24 cellular contexts compared by ENCODE assay signal in the genomic region with DNA sequence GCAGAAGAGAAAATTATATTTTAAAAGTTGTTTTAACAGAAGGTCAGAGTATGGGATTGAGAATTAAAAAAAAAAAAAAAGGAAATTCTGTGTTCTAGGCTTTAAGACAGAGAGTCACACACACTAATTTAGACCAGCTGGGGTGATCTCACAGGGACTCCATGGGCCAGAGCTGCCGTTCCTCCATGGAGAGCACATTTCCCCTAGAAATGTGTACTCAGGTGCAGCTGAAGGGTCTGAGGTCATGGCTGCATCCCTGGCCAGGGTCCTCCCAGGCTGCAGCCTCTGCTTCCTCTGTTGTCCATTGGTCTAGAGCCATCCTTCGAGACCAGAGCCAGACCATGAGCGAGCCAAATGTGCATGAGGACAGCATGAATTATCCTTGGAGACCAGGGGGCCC.
DNase-seq lines count a peak whose midpoint lies in the region; ATAC-seq and TF ChIP-seq lines count a peak whose summit lies in the region.
"Had no signal": no experiment of that assay in that cellular context is flagged by ENCODE, and none has a peak within 500 bp of the region (broad histone marks: within the 10 kb centered on the region; RNA-seq: fewer than 3 reads in every experiment).

No MANE protein-coding gene starts in this region.

- H3K4me3 Mint-ChIP-seq in endodermal cell: peak overlapping the region; percentile 30
- no peak overlapping the region for H3K4me3 Mint-ChIP-seq in activated T-helper 1 cell treated with anti-CD3 and anti-CD28 coated beads, Interleukin-12 subunit alpha, Interleukin-12 subunit beta, Interleukin-2, Interleukin-4 antibody, amounts not matched to agents 30 ng/mL and 10 ng/mL and 1 ng/mL, durations not matched to agents 14 hours and 24 hours and 36 hours
- H3K4me3 Mint-ChIP-seq: dendritic cell treated with granulocyte-macrophage colony-stimulating factor and Interleukin-4, amounts not matched to agents 40 ng/mL and 50 ng/mL, for 4 days; H9; naive thymus-derived CD8-positive, alpha-beta T cell had no signal

- no peak overlapping the region for H2BK120ac ChIP-seq in neuronal stem cell (ENCODE audit: low read depth, low read length)

- no peak overlapping the region for H3K4ac ChIP-seq in neuronal stem cell (ENCODE audit: low read length)

- H2AFZ ChIP-seq in neuronal stem cell (ENCODE audit: low read length): peak overlapping the region; percentile 27

- H4K8ac ChIP-seq in neuronal stem cell (ENCODE audit: low read depth, low read length): no peak overlapping the region

- H3K27ac ChIP-seq in endodermal cell (ENCODE audit: low read depth, low read length) (peak overlapping the region; percentile 51), neuronal stem cell (replicated peaks; ENCODE audit: low read length) (peak overlapping the region; percentile 17)
- H3K27ac ChIP-seq: cardiac muscle cell, prostate gland, upper lobe of left lung had no signal

- peak overlapping the region; percentile 61 for H3K18ac ChIP-seq in neuronal stem cell (ENCODE audit: low read length)

- no peak overlapping the region for H3K4me2 ChIP-seq in neuronal stem cell (ENCODE audit: insufficient read depth, low read length, poor library complexity, severe bottlenecking)
- H3K4me2 ChIP-seq: smooth muscle cell had no signal

- H3K79me1 ChIP-seq in neuronal stem cell (ENCODE audit: low read depth, low read length): no peaks in the 10 kb centered on the region

- no peaks in the 10 kb centered on the region for H3K27me3 Mint-ChIP-seq in endodermal cell (ENCODE audit: insufficient read depth)
- H3K27me3 Mint-ChIP-seq in activated T-helper 1 cell treated with anti-CD3 and anti-CD28 coated beads, Interleukin-12 subunit alpha, Interleukin-12 subunit beta, Interleukin-2, Interleukin-4 antibody, amounts not matched to agents 30 ng/mL and 10 ng/mL and 1 ng/mL, durations not matched to agents 14 hours and 24 hours and 36 hours (ENCODE audit: insufficient read depth): peaks cover 19% of the 10 kb centered on the region

- DNase-seq in COLO668 (lab: John Stamatoyannopoulos, UW; ENCODE audit: unreplicated experiment) (peak; percentile 22), NCI-H1092 (lab: John Stamatoyannopoulos, UW) (peak; percentile 29), endodermal cell (no peak), neuronal stem cell (ENCODE audit: low spot score) (no peak), occipital lobe (lab: John Stamatoyannopoulos, UW) (no peak)
- no peak for DNase-seq in activated T-helper 1 cell treated with anti-CD3 and anti-CD28 coated beads, Interleukin-12 subunit alpha, Interleukin-12 subunit beta, Interleukin-2, Interleukin-4 antibody, amounts not matched to agents 30 ng/mL and 10 ng/mL and 1 ng/mL, durations not matched to agents 14 hours and 24 hours and 36 hours (ENCODE audit: low spot score)
- DNase-seq: activated CD4-positive, alpha-beta T cell treated with anti-CD3 and anti-CD28 coated beads for 48 hours; activated CD8-positive, alpha-beta memory T cell treated with anti-CD3 and anti-CD28 coated beads, Interleukin-2, amount 50 U/mL, for 4 hours; activated effector memory CD4-positive, alpha-beta T cell treated with Interleukin-2 at 50 U/mL for 16 hours; DND-41; H9; KG1; naive thymus-derived CD8-positive, alpha-beta T cell; NCI-H526; stimulated activated CD4-positive, alpha-beta T cell treated with anti-CD3 and anti-CD28 coated beads, Interleukin-2, amount 100 ng/mL, for 48 hours; stimulated activated naive CD8-positive, alpha-beta T cell treated with anti-CD3 and anti-CD28 coated beads, Interleukin-15, Interleukin-2, amounts not matched to agents 100 U/mL and 50 U/mL, for 24 hours; T-helper 1 cell; upper lobe of left lung had no signal

- H3K4me3 ChIP-seq in endodermal cell (ENCODE audit: low read length): no peak overlapping the region
- H3K4me3 ChIP-seq in neuronal stem cell (ENCODE audit: low read length in 2 of 2): no peak overlapping the region
- H3K4me3 ChIP-seq: cardiac muscle cell, prostate gland, smooth muscle cell, upper lobe of left lung had no signal

- peaks cover 44% of the 10 kb centered on the region for H3K4me1 Mint-ChIP-seq in endodermal cell
- no peaks in the 10 kb centered on the region for H3K4me1 Mint-ChIP-seq in activated T-helper 1 cell treated with anti-CD3 and anti-CD28 coated beads, Interleukin-12 subunit alpha, Interleukin-12 subunit beta, Interleukin-2, Interleukin-4 antibody, amounts not matched to agents 30 ng/mL and 10 ng/mL and 1 ng/mL, durations not matched to agents 14 hours and 24 hours and 36 hours (ENCODE audit: low read depth)

- H2BK5ac ChIP-seq in neuronal stem cell (ENCODE audit: low read length): no peak overlapping the region

- no peak overlapping the region for H2BK12ac ChIP-seq in neuronal stem cell (ENCODE audit: low read length)

- intact Hi-C loops in activated T-helper 1 cell treated with anti-CD3 and anti-CD28 coated beads, Interleukin-12 subunit alpha, Interleukin-12 subunit beta, Interleukin-2, Interleukin-4 antibody, amounts not matched to agents 30 ng/mL and 10 ng/mL and 1 ng/mL, durations not matched to agents 14 hours and 24 hours and 36 hours (cut with micrococcal nuclease): loop anchor here (1.0 kb wide), 1 partner anchor 34 kb away; no protein-coding TSS in a partner anchor

- no peak overlapping the region for H3K9ac ChIP-seq in endodermal cell (ENCODE audit: extremely low read depth, low read length, poor library complexity, severe bottlenecking)
- no peak overlapping the region for H3K9ac ChIP-seq in neuronal stem cell (ENCODE audit: low read depth, low read length, poor library complexity)

- TF ChIP-seq CTCF in endodermal cell (conservative IDR thresholded peaks at IDR 0.05): no peak

- H2AK5ac ChIP-seq in neuronal stem cell (ENCODE audit: low read depth, low read length): peak overlapping the region; percentile 22

- H3K9me3 ChIP-seq in endodermal cell (ENCODE audit: control insufficient read depth, low read length) (no peaks in the 10 kb centered on the region), neuronal stem cell (replicated peaks in 1 of 2; ENCODE audit: control insufficient read depth in 2 of 2, insufficient read depth in 1 of 2, low read depth in 1 of 2, low read length in 2 of 2) (no peaks in the 10 kb centered on the region)
- H3K9me3 ChIP-seq: prostate gland, upper lobe of left lung had no signal

- H3K36me3 ChIP-seq in endodermal cell (ENCODE audit: control insufficient read depth, insufficient read depth, low read length) (no peaks in the 10 kb centered on the region), neuronal stem cell (replicated peaks in 1 of 2; ENCODE audit: control insufficient read depth in 2 of 2, insufficient read depth in 2 of 2, low read length in 2 of 2) (no peaks in the 10 kb centered on the region)
- H3K36me3 ChIP-seq: cardiac muscle cell, prostate gland, upper lobe of left lung had no signal

- H3K23ac ChIP-seq in neuronal stem cell (ENCODE audit: low read depth, low read length, poor library complexity): no peak overlapping the region

- H3K36me3 Mint-ChIP-seq in endodermal cell (ENCODE audit: low read depth): no peaks in the 10 kb centered on the region
- no peaks in the 10 kb centered on the region for H3K36me3 Mint-ChIP-seq in activated T-helper 1 cell treated with anti-CD3 and anti-CD28 coated beads, Interleukin-12 subunit alpha, Interleukin-12 subunit beta, Interleukin-2, Interleukin-4 antibody, amounts not matched to agents 30 ng/mL and 10 ng/mL and 1 ng/mL, durations not matched to agents 14 hours and 24 hours and 36 hours (ENCODE audit: low read depth)
- H3K36me3 Mint-ChIP-seq: naive thymus-derived CD8-positive, alpha-beta T cell had no signal

- H3K14ac ChIP-seq in neuronal stem cell (ENCODE audit: low read length): no peak overlapping the region

- 94 to 100% methylated on average over 3 of the region's 3 CpGs for WGBS in endodermal cell (ENCODE audit: insufficient coverage in 1 of 2, insufficient read length in 1 of 2), 2 experiments
- WGBS in neuronal stem cell (ENCODE audit: extremely low coverage in 2 of 2, insufficient read length in 2 of 2, insufficient replicate concordance in 1 of 2), 2 donors: no CpG with 5 or more reads among the region's 3 CpGs

- no peaks in the 10 kb centered on the region for H3K9me3 Mint-ChIP-seq in endodermal cell
- H3K9me3 Mint-ChIP-seq in activated T-helper 1 cell treated with anti-CD3 and anti-CD28 coated beads, Interleukin-12 subunit alpha, Interleukin-12 subunit beta, Interleukin-2, Interleukin-4 antibody, amounts not matched to agents 30 ng/mL and 10 ng/mL and 1 ng/mL, durations not matched to agents 14 hours and 24 hours and 36 hours: no peaks in the 10 kb centered on the region
- H3K9me3 Mint-ChIP-seq: dendritic cell treated with granulocyte-macrophage colony-stimulating factor and Interleukin-4, amounts not matched to agents 40 ng/mL and 50 ng/mL, for 4 days; H9; naive thymus-derived CD8-positive, alpha-beta T cell had no signal

- peak overlapping the region; percentile 83 for H3K27ac Mint-ChIP-seq in endodermal cell
- H3K27ac Mint-ChIP-seq in activated T-helper 1 cell treated with anti-CD3 and anti-CD28 coated beads, Interleukin-12 subunit alpha, Interleukin-12 subunit beta, Interleukin-2, Interleukin-4 antibody, amounts not matched to agents 30 ng/mL and 10 ng/mL and 1 ng/mL, durations not matched to agents 14 hours and 24 hours and 36 hours: no peak overlapping the region
- H3K27ac Mint-ChIP-seq: dendritic cell treated with granulocyte-macrophage colony-stimulating factor and Interleukin-4, amounts not matched to agents 40 ng/mL and 50 ng/mL, for 4 days; H9; naive thymus-derived CD8-positive, alpha-beta T cell had no signal

- H3K4me1 ChIP-seq in endodermal cell (ENCODE audit: control insufficient read depth, insufficient read depth, low read length) (peaks cover 10% of the 10 kb centered on the region), neuronal stem cell (ENCODE audit: control insufficient read depth in 2 of 2, insufficient read depth in 1 of 2, low read depth in 1 of 2, low read length in 2 of 2) (peaks cover 32 to 33% of the 10 kb centered on the region in 2 donors)
- H3K4me1 ChIP-seq: prostate gland, upper lobe of left lung had no signal

- H4K91ac ChIP-seq in neuronal stem cell (ENCODE audit: low read depth, low read length, poor library complexity): no peak overlapping the region

- H2BK15ac ChIP-seq in neuronal stem cell (ENCODE audit: low read length): no peak overlapping the region

- H3K27me3 ChIP-seq in endodermal cell (ENCODE audit: control insufficient read depth, insufficient read depth, low read length, poor library complexity, severe bottlenecking) (no peaks in the 10 kb centered on the region), neuronal stem cell (ENCODE audit: control insufficient read depth in 3 of 3, insufficient read depth in 3 of 3, low read depth in 1 of 3, low read length in 3 of 3) (no peaks in the 10 kb centered on the region)
- H3K27me3 ChIP-seq: cardiac muscle cell, upper lobe of left lung had no signal

- ATAC-seq in HG03432 (IDR thresholded peaks at IDR 0.05; ENCODE audit: unreplicated experiment): no peak
- no peak for ATAC-seq in GM18858 (IDR thresholded peaks at IDR 0.05; ENCODE audit: unreplicated experiment)
- ATAC-seq: naive thymus-derived CD8-positive, alpha-beta T cell; stimulated activated naive CD8-positive, alpha-beta T cell treated with anti-CD3 and anti-CD28 coated beads, Interleukin-15, Interleukin-2, amounts not matched to agents 100 U/mL and 50 U/mL, for 24 hours had no signal

Comparison
In these comparisons a context has a peak if more than half of its experiments do, and no peak if none do; other contexts are left out.
1. DNase-seq: peak in COLO668 (single experiment) and NCI-H1092 (single experiment); none in endodermal cell (single experiment), neuronal stem cell (single experiment), activated T-helper 1 cell treated with anti-CD3 and anti-CD28 coated beads, Interleukin-12 subunit alpha, Interleukin-12 subunit beta, Interleukin-2, Interleukin-4 antibody, amounts not matched to agents 30 ng/mL and 10 ng/mL and 1 ng/mL, durations not matched to agents 14 hours and 24 hours and 36 hours (single experiment) and occipital lobe (single experiment).